Comparison of ENCODE assay signal across 1 cellular context in the genomic region with DNA sequence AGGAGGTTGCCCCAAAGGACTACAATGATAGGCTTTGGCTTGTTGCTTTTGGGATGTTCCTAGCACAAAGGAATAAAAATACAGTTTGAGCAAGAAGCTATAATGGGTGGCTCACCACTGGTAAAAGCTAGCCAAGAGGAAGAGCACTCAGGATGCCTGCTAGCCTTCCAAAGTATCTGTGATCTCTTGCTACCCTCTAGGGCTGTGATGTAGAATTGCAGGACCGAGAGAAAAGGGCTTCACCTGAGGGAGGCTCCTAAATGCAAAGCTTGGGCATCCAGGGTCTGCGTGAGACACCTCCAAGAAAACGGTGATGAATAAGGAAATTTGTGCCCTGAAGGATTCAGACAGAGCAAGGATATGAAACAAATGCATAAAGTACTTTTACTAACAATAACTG.
A peak's percentile ranks its signal among the peaks of the same experiment; 100 is the strongest.
TF ChIP-seq lines count a peak whose summit lies in the region.

No MANE protein-coding gene starts in this region.

TF ChIP-seq in HepG2, 621 proteins besides CTCF, POLR2A, EP300 and RAD21:
- TF ChIP-seq DR1 (CRISPR knock-in tag; IDR thresholded peaks at IDR 0.05), result no peak
- no peak for TF ChIP-seq ZNF382 (CRISPR knock-in tag; IDR thresholded peaks at IDR 0.05; ENCODE audit: borderline replicate concordance)
- TF ChIP-seq, protein P1, sequence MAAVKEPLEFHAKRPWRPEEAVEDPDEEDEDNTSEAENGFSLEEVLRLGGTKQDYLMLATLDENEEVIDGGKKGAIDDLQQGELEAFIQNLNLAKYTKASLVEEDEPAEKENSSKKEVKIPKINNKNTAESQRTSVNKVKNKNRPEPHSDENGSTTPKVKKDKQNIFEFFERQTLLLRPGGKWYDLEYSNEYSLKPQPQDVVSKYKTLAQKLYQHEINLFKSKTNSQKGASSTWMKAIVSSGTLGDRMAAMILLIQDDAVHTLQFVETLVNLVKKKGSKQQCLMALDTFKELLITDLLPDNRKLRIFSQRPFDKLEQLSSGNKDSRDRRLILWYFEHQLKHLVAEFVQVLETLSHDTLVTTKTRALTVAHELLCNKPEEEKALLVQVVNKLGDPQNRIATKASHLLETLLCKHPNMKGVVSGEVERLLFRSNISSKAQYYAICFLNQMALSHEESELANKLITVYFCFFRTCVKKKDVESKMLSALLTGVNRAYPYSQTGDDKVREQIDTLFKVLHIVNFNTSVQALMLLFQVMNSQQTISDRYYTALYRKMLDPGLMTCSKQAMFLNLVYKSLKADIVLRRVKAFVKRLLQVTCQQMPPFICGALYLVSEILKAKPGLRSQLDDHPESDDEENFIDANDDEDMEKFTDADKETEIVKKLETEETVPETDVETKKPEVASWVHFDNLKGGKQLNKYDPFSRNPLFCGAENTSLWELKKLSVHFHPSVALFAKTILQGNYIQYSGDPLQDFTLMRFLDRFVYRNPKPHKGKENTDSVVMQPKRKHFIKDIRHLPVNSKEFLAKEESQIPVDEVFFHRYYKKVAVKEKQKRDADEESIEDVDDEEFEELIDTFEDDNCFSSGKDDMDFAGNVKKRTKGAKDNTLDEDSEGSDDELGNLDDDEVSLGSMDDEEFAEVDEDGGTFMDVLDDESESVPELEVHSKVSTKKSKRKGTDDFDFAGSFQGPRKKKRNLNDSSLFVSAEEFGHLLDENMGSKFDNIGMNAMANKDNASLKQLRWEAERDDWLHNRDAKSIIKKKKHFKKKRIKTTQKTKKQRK (IDR thresholded peaks at IDR 0.05; ENCODE audit: low read length), result no peak
- TF ChIP-seq ZNF770 (CRISPR knock-in tag; IDR thresholded peaks at IDR 0.05), result no peak
- no peak for TF ChIP-seq ZNF557 (CRISPR knock-in tag; IDR thresholded peaks at IDR 0.05)
- no peak for TF ChIP-seq SNAI1 (CRISPR knock-in tag; IDR thresholded peaks at IDR 0.05; ENCODE audit: borderline replicate concordance)
- TF ChIP-seq ZNF660 (CRISPR knock-in tag; IDR thresholded peaks at IDR 0.05; ENCODE audit: borderline replicate concordance, low read depth), result no peak
- TF ChIP-seq STAG1 (CRISPR knock-in tag; IDR thresholded peaks at IDR 0.05), result peak; percentile 67
- no peak for TF ChIP-seq TARDBP (CRISPR knock-in tag; IDR thresholded peaks at IDR 0.05)
- TF ChIP-seq ZNF850 (CRISPR knock-in tag; conservative IDR thresholded peaks at IDR 0.05), result peak; percentile 93; the same call in 1 of the 2 replicates
- peak; percentile 23; the same call in 1 of the 2 replicates for TF ChIP-seq SMC3 (IDR thresholded peaks at IDR 0.05; ENCODE audit: low read length)
- no peak for TF ChIP-seq HCFC1 (IDR thresholded peaks at IDR 0.05; ENCODE audit: low read depth, low read length)
- TF ChIP-seq RXRB (CRISPR knock-in tag; IDR thresholded peaks at IDR 0.05; ENCODE audit: borderline replicate concordance), result no peak
- TF ChIP-seq, protein P2, sequence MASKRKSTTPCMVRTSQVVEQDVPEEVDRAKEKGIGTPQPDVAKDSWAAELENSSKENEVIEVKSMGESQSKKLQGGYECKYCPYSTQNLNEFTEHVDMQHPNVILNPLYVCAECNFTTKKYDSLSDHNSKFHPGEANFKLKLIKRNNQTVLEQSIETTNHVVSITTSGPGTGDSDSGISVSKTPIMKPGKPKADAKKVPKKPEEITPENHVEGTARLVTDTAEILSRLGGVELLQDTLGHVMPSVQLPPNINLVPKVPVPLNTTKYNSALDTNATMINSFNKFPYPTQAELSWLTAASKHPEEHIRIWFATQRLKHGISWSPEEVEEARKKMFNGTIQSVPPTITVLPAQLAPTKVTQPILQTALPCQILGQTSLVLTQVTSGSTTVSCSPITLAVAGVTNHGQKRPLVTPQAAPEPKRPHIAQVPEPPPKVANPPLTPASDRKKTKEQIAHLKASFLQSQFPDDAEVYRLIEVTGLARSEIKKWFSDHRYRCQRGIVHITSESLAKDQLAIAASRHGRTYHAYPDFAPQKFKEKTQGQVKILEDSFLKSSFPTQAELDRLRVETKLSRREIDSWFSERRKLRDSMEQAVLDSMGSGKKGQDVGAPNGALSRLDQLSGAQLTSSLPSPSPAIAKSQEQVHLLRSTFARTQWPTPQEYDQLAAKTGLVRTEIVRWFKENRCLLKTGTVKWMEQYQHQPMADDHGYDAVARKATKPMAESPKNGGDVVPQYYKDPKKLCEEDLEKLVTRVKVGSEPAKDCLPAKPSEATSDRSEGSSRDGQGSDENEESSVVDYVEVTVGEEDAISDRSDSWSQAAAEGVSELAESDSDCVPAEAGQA (IDR thresholded peaks at IDR 0.05; ENCODE audit: low read depth), result no peak
- TF ChIP-seq, protein P2 (CRISPR knock-in tag; IDR thresholded peaks at IDR 0.05; ENCODE audit: borderline replicate concordance), result no peak
- TF ChIP-seq HNF4G (IDR thresholded peaks at IDR 0.05; ENCODE audit: borderline replicate concordance, low read depth, low read length), result no peak
- no peak for TF ChIP-seq HNF4G (CRISPR knock-in tag; IDR thresholded peaks at IDR 0.05; ENCODE audit: borderline replicate concordance, low read depth)
- TF ChIP-seq PHF8 (CRISPR knock-in tag; IDR thresholded peaks at IDR 0.05), result no peak
- no peak for TF ChIP-seq ZNF772 (CRISPR knock-in tag; IDR thresholded peaks at IDR 0.05)
